In genomic region chr9:98222885-98223640, GRCh38 we compare ENCODE assay signal across 9 cellular contexts. TPM values are rescaled to one million over a fixed set of nuclear protein-coding genes. Genes with fewer than 3 reads are reported as not detected.
A peak's percentile ranks its signal among the peaks of the same experiment; 100 is the strongest.
DNase-seq lines count a peak whose midpoint lies in the region; ATAC-seq, FAIRE-seq and TF ChIP-seq lines count a peak whose summit lies in the region.
"Had no signal": no experiment of that assay in that cellular context is flagged by ENCODE, and none has a peak within 500 bp of the region (broad histone marks: within the 10 kb centered on the region; RNA-seq: fewer than 3 reads in every experiment).

No MANE protein-coding gene starts in this region.

- H3K4me1 ChIP-seq in HCT116 (ENCODE audit: control insufficient read depth in 1 of 2, insufficient read depth in 2 of 2, low read length in 2 of 2) (peaks cover 31 to 52% of the 10 kb centered on the region in 2 experiments), thyroid gland (peaks cover 0 to 17% of the 10 kb centered on the region in 2 donors)

- H3K4me1 Mint-ChIP-seq in activated CD4-positive, alpha-beta T cell treated with anti-CD3 and anti-CD28 coated beads, Interleukin-2, amount 10 ng/mL, durations not matched to agents 7 days and 5 days, result peaks cover 6% of the 10 kb centered on the region

- DNase-seq in HCT116 (ENCODE audit: low read depth, low spot score) (peak; percentile 54), T1000 (lab: John Stamatoyannopoulos, UW) (peak; percentile 78), foreskin melanocyte (peak; percentile 45), thyroid gland (peak; percentile 50), GM12892 (ENCODE audit: insufficient read length) (no peak)
- no peak for DNase-seq in activated CD4-positive, alpha-beta T cell treated with anti-CD3 and anti-CD28 coated beads, Interleukin-2, amount 10 ng/mL, durations not matched to agents 7 days and 5 days
- DNase-seq: hypothalamus, NCI-H526 had no signal

- ATAC-seq in HCT116 (peak; percentile 91), HG03139 (IDR thresholded peaks at IDR 0.05; ENCODE audit: unreplicated experiment) (no peak)

- H3K4me3 ChIP-seq in HCT116 (replicated peaks in 1 of 2; ENCODE audit: low read depth in 1 of 2, low read length in 2 of 2) (peak overlapping the region; percentile 2 to 31; a peak in 2 of 4 replicates), thyroid gland (replicated peaks in 1 of 3) (no peak overlapping the region)

- H3K9me3 ChIP-seq in HCT116 (ENCODE audit: control insufficient read depth in 1 of 2, insufficient read depth in 1 of 2, low read depth in 1 of 2, low read length in 2 of 2) (no peaks in the 10 kb centered on the region), thyroid gland (no peaks in the 10 kb centered on the region)

- H3K27ac ChIP-seq in HCT116 (ENCODE audit: low read depth, low read length) (peak overlapping the region; percentile 83), thyroid gland (peak overlapping the region in 1 of 3 donors; percentile 25)

- no peak for TF ChIP-seq RAD21 in HCT116 (IDR thresholded peaks at IDR 0.05; ENCODE audit: low read depth)

- RAD21 ChIA-PET in HCT116 (lab: Charles Lee; ENCODE audit: low non-redundant PET in 1 of 2, low total read pairs in 2 of 2, uncharacterized antibody in 2 of 2, unreplicated experiment in 2 of 2), result no interaction called here

- FAIRE-seq in GM12892 (lab: Jason Lieb, UNC), result no peak

- H3K27me3 Mint-ChIP-seq in activated CD4-positive, alpha-beta T cell treated with anti-CD3 and anti-CD28 coated beads, Interleukin-2, amount 10 ng/mL, durations not matched to agents 7 days and 5 days, result no peaks in the 10 kb centered on the region

- no peak overlapping the region for H3K27ac Mint-ChIP-seq in activated CD4-positive, alpha-beta T cell treated with anti-CD3 and anti-CD28 coated beads, Interleukin-2, amount 10 ng/mL, durations not matched to agents 7 days and 5 days

- POLR2A ChIA-PET in HCT116 (lab: Charles Lee), result no interaction called here
- POLR2A ChIA-PET in activated CD4-positive, alpha-beta T cell treated with anti-CD3 and anti-CD28 coated beads, Interleukin-2, amount 10 ng/mL, durations not matched to agents 7 days and 5 days (lab: Charles Lee), result no interaction called here

- H3K27me3 ChIP-seq in HCT116 (ENCODE audit: insufficient read depth, low read length), result no peaks in the 10 kb centered on the region
- no peaks in the 10 kb centered on the region for H3K27me3 ChIP-seq in thyroid gland

- no peaks in the 10 kb centered on the region for H3K79me2 ChIP-seq in HCT116 (ENCODE audit: insufficient read depth, low read length)

- TF ChIP-seq POLR2A in HCT116 (IDR thresholded peaks at IDR 0.05; ENCODE audit: borderline replicate concordance, extremely low read depth, insufficient read depth, insufficient read length) (no peak), thyroid gland (IDR thresholded peaks at IDR 0.05) (no peak), GM12892 (IDR thresholded peaks at IDR 0.05; ENCODE audit: low read depth, low read length) (no peak)

- no TSS peak for BruUV-seq in HCT116 (replicated peaks; lab: Mats Ljungman, UMichigan)

- no peak overlapping the region for H3K4me3 Mint-ChIP-seq in activated CD4-positive, alpha-beta T cell treated with anti-CD3 and anti-CD28 coated beads, Interleukin-2, amount 10 ng/mL, durations not matched to agents 7 days and 5 days

- intact Hi-C loops in HCT116 (cut with micrococcal nuclease) (no loop called here), thyroid gland (cut with DNase I) (no loop called here)

- H3K9ac ChIP-seq in HCT116 (ENCODE audit: low read length), result peak overlapping the region; percentile 56

- peaks cover 0 to 10% of the 10 kb centered on the region in 2 experiments; a peak in 1 of 4 replicates for H3K36me3 ChIP-seq in HCT116 (ENCODE audit: control insufficient read depth in 1 of 2, insufficient read depth in 2 of 2, low read length in 2 of 2)
- peaks cover 13 to 16% of the 10 kb centered on the region in 2 donors for H3K36me3 ChIP-seq in thyroid gland

- peak overlapping the region; percentile 74 for H3K4me2 ChIP-seq in HCT116 (ENCODE audit: low read length)

- no peaks in the 10 kb centered on the region for H3K36me3 Mint-ChIP-seq in activated CD4-positive, alpha-beta T cell treated with anti-CD3 and anti-CD28 coated beads, Interleukin-2, amount 10 ng/mL, durations not matched to agents 7 days and 5 days (ENCODE audit: low read depth)

- H4K20me1 ChIP-seq in HCT116 (ENCODE audit: insufficient read depth), result no peaks in the 10 kb centered on the region

- CTCF ChIA-PET in HCT116 (lab: Charles Lee), result no interaction called here
- CTCF ChIA-PET in activated CD4-positive, alpha-beta T cell treated with anti-CD3 and anti-CD28 coated beads, Interleukin-2, amount 10 ng/mL, durations not matched to agents 7 days and 5 days (lab: Charles Lee), result interaction anchor here (0.6 to 1.2 kb wide), 3 partner anchors 12 to 26 kb away, joined by 3 to 6 read pairs (median 3); no protein-coding TSS in a partner anchor

- no peak for TF ChIP-seq CTCF in HCT116 (IDR thresholded peaks at IDR 0.05 in 2 of 3, conservative IDR thresholded peaks at IDR 0.05 in 1 of 3; ENCODE audit: borderline replicate concordance in 1 of 3, insufficient read depth in 1 of 3, low read depth in 2 of 3, low read length in 2 of 3)
- TF ChIP-seq CTCF in thyroid gland (IDR thresholded peaks at IDR 0.05), result no peak

- no peaks in the 10 kb centered on the region for H3K9me3 Mint-ChIP-seq in activated CD4-positive, alpha-beta T cell treated with anti-CD3 and anti-CD28 coated beads, Interleukin-2, amount 10 ng/mL, durations not matched to agents 7 days and 5 days

- H2AFZ ChIP-seq in HCT116 (ENCODE audit: low read depth, low read length, poor library complexity, severe bottlenecking), result no peak overlapping the region

- no peaks in the 10 kb centered on the region for H3K9me2 ChIP-seq in HCT116 (ENCODE audit: insufficient read depth)

- 48 to 55% methylated on average over 4 of the region's 4 CpGs for WGBS in thyroid gland, 2 donors

TF ChIP-seq in HCT116, 20 proteins besides CTCF, POLR2A, EP300 and RAD21 (continues in another document):
- TF ChIP-seq REST (IDR thresholded peaks at IDR 0.05; ENCODE audit: low read depth) (no peak), POLR2AphosphoS5 (IDR thresholded peaks at IDR 0.05; ENCODE audit: low read depth, low read length) (peak; percentile 57; the same call in 1 of the 2 replicates), ELF1 (IDR thresholded peaks at IDR 0.05; ENCODE audit: borderline replicate concordance, low read depth) (no peak), EZH2 (IDR thresholded peaks at IDR 0.05) (no peak), JUND (IDR thresholded peaks at IDR 0.05) (peak; percentile 65), ZFX (IDR thresholded peaks at IDR 0.05) (no peak), EGR1 (IDR thresholded peaks at IDR 0.05; ENCODE audit: low read depth) (no peak), ZNF274 (IDR thresholded peaks at IDR 0.05; ENCODE audit: low read depth, low read length) (no peak), CBX3 (IDR thresholded peaks at IDR 0.05; ENCODE audit: low read depth) (peak; percentile 50; the same call in 1 of the 2 replicates), CEBPB (IDR thresholded peaks at IDR 0.05; ENCODE audit: low read depth) (peak; percentile 73), SRF (IDR thresholded peaks at IDR 0.05; ENCODE audit: low read depth) (no peak), SIN3A (IDR thresholded peaks at IDR 0.05; ENCODE audit: low read depth) (peak; percentile 56; the same call in 1 of the 2 replicates), FOSL1 (IDR thresholded peaks at IDR 0.05; ENCODE audit: low read depth) (peak; percentile 39; the same call in 1 of the 2 replicates), TCF7L2 (IDR thresholded peaks at IDR 0.05; ENCODE audit: borderline replicate concordance, extremely low read depth, insufficient read depth, insufficient read length) (no peak), EZH2phosphoT487 (IDR thresholded peaks at IDR 0.05; ENCODE audit: borderline replicate concordance) (no peak)
- TF ChIP-seq, protein P1, sequence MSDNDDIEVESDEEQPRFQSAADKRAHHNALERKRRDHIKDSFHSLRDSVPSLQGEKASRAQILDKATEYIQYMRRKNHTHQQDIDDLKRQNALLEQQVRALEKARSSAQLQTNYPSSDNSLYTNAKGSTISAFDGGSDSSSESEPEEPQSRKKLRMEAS (IDR thresholded peaks at IDR 0.05), result peak; percentile 25; the same call in 1 of the 2 replicates

RNA-seq across cellular contexts. Expression of gene CORO2A, which starts 30.6 kb away (rescaled TPM):
- total RNA-seq in HCT116 (2021; ENCODE audit: unreplicated experiment) (5.7 TPM), thyroid gland (1 to 10 TPM; 1.1 to 3.5 (median 2.1) TPM)
- polyA plus RNA-seq in HCT116 (2012), result 6.3 and 6.9 TPM in 2 replicates
- total RNA-seq in activated CD4-positive, alpha-beta T cell treated with anti-CD3 and anti-CD28 coated beads, Interleukin-2, amount 10 ng/mL, durations not matched to agents 7 days and 5 days, result 1 to 10 TPM; 7.2 to 8.2 TPM
- 2.2 TPM for polyA plus RNA-seq in GM12892 (2012; ENCODE audit: missing spikeins)

RNA-seq across cellular contexts. Expression of gene TBC1D2, which starts 32.4 kb away (rescaled TPM):
- total RNA-seq in HCT116 (2021; ENCODE audit: unreplicated experiment) (9.8 TPM), thyroid gland (10 to 100 TPM; 12.9 to 20.9 (median 18.3) TPM)
- 8.4 and 9.6 TPM in 2 replicates for polyA plus RNA-seq in HCT116 (2012)
- total RNA-seq in activated CD4-positive, alpha-beta T cell treated with anti-CD3 and anti-CD28 coated beads, Interleukin-2, amount 10 ng/mL, durations not matched to agents 7 days and 5 days, result 1 to 10 TPM; 8.3 to 8.7 TPM
- polyA plus RNA-seq in GM12892 (2012; ENCODE audit: missing spikeins), result 0.51 TPM

Comparison
In these comparisons a context has a peak if more than half of its experiments do, and no peak if none do; other contexts are left out.
1. DNase-seq: peak in HCT116 (single experiment), T1000 (single experiment), foreskin melanocyte (single experiment) and thyroid gland (2 of 2); none in activated CD4-positive, alpha-beta T cell treated with anti-CD3 and anti-CD28 coated beads, Interleukin-2, amount 10 ng/mL, durations not matched to agents 7 days and 5 days (single experiment) and GM12892 (single experiment).
2. H3K4me3 ChIP-seq: peak in HCT116 (2 of 2); none in thyroid gland (0 of 3).